22 cellular contexts compared by ENCODE assay signal in genomic region chr9:110753734-110754231, GRCh38.
DNase-seq lines count a peak whose midpoint lies in the region; TF ChIP-seq lines count a peak whose summit lies in the region.
"Had no signal": no experiment of that assay in that cellular context is flagged by ENCODE, and none has a peak within 500 bp of the region (broad histone marks: within the 10 kb centered on the region; RNA-seq: fewer than 3 reads in every experiment).

No MANE protein-coding gene starts in this region.

- POLR2A ChIA-PET in AG04450 (lab: Yijun Ruan, JAX), result interaction anchor here (1.0 to 1.7 kb wide), 3 partner anchors 8 to 106 kb away, joined by 3 to 6 read pairs (median 4); no protein-coding TSS in a partner anchor

- no peaks in the 10 kb centered on the region for H3K9me3 ChIP-seq in AG04450 (ENCODE audit: control insufficient read depth, insufficient read depth, low read length)
- H3K9me3 ChIP-seq: Caco-2, Peyer's patch, psoas muscle, upper lobe of left lung had no signal

- in situ Hi-C loops in astrocyte of the spinal cord (cut with HindIII; ENCODE audit: low sequenced_read_pairs), result no loop called here

- H3K4me3 ChIP-seq in AG04450 (ENCODE audit: low read depth, low read length), result no peak overlapping the region
- no peak overlapping the region for H3K4me3 ChIP-seq in astrocyte of the spinal cord (ENCODE audit: low read depth, low read length)
- H3K4me3 ChIP-seq: Peyer's patch, psoas muscle, upper lobe of left lung had no signal

- DNase-seq in AG04450 (ENCODE audit: low read depth, low spot score) (no peak), HS-5 (ENCODE audit: low read depth) (peak; percentile 77), astrocyte of the spinal cord (ENCODE audit: low read depth, low spot score) (peak; percentile 32), iris pigment epithelial cell (ENCODE audit: low read depth) (peak; percentile 80), epidermal melanocyte (ENCODE audit: insufficient read length, low spot score) (no peak), NCI-H2227 treated with DMSO at 0.1 percent for 48 hours (lab: John Stamatoyannopoulos, UW) (no peak), globus pallidus (ENCODE audit: low spot score) (no peak)
- DNase-seq in activated T-cell treated with anti-CD3 and anti-CD28 coated beads, Interleukin-2, amount 50 U/mL, for 48 hours, result no peak
- DNase-seq: ACHN; amygdala; Caco-2; endodermal cell; GOT3; islet precursor cell; NCI-H187; NCI-H510A treated with DMSO at 0.1 percent for 48 hours; Peyer's patch; psoas muscle; stimulated activated CD4-positive, alpha-beta T cell treated with anti-CD3 and anti-CD28 coated beads, Interleukin-15, amount 100 ng/mL, for 24 hours; stimulated activated naive CD4-positive, alpha-beta T cell treated with Interleukin-2 at 50 U/mL for 16 hours; T-cell; upper lobe of left lung had no signal

- CTCF ChIA-PET in AG04450 (lab: Charles Lee), result no interaction called here

- TF ChIP-seq CTCF in AG04450 (IDR thresholded peaks at IDR 0.05; ENCODE audit: low read depth, low read length), result no peak
- TF ChIP-seq CTCF in astrocyte of the spinal cord (IDR thresholded peaks at IDR 0.05; ENCODE audit: low read depth, low read length), result no peak

- no peaks in the 10 kb centered on the region for H3K27me3 ChIP-seq in AG04450 (ENCODE audit: control insufficient read depth, insufficient read depth, low read length)
- H3K27me3 ChIP-seq: Peyer's patch, upper lobe of left lung had no signal

- H3K27ac ChIP-seq in AG04450 (ENCODE audit: low read depth, low read length), result peak overlapping the region; percentile 81
- H3K27ac ChIP-seq: Peyer's patch, psoas muscle had no signal

Comparison
In these comparisons a context has a peak if more than half of its experiments do, and no peak if none do; other contexts are left out.
1. DNase-seq: peak in HS-5 (single experiment), astrocyte of the spinal cord (single experiment) and iris pigment epithelial cell (single experiment); none in AG04450 (single experiment), epidermal melanocyte (single experiment), activated T-cell treated with anti-CD3 and anti-CD28 coated beads, Interleukin-2, amount 50 U/mL, for 48 hours (0 of 2), NCI-H2227 treated with DMSO at 0.1 percent for 48 hours (single experiment) and globus pallidus (single experiment).